9 cellular contexts compared by ENCODE assay signal in genomic region chrX:43973249-43973672, GRCh38. TPM values are rescaled to one million over a fixed set of nuclear protein-coding genes. Genes with fewer than 3 reads are reported as not detected.
DNase-seq lines count a peak whose midpoint lies in the region; FAIRE-seq and TF ChIP-seq lines count a peak whose summit lies in the region.
"Had no signal": no experiment of that assay in that cellular context is flagged by ENCODE, and none has a peak within 500 bp of the region (broad histone marks: within the 10 kb centered on the region; RNA-seq: fewer than 3 reads in every experiment).

Gene NDP (minus strand): TSS chrX:43973390. CDS start chrX:43958645, 14,745 bp downstream.

- H3K27ac Mint-ChIP-seq in endothelial cell (ENCODE audit: unreplicated experiment) (no peak within 1 kb of the TSS), nephron (peak within 1 kb of the TSS; percentile 5 to 62 (median 24))

- H3K4me1 Mint-ChIP-seq in endothelial cell (ENCODE audit: unreplicated experiment) (no peaks in the 10 kb centered on the region), nephron (peaks cover 18% of the 10 kb centered on the region)

- H3K4me3 ChIP-seq in AG09309 (ENCODE audit: control insufficient read depth, low read depth, low read length) (peak within 1 kb of the TSS; percentile 20), MG63 (peak within 1 kb of the TSS; percentile 34)

- no peaks in the 10 kb centered on the region for H3K9me3 ChIP-seq in MG63
- H3K9me3 ChIP-seq: upper lobe of left lung had no signal

- FAIRE-seq in HTR-8/SVneo (lab: Jason Lieb, UNC): no peak

- TF ChIP-seq CTCF in AG09309 (IDR thresholded peaks at IDR 0.05; ENCODE audit: control insufficient read depth, insufficient read depth, low read depth, low read length, missing control alignments) (no peak), endothelial cell (IDR thresholded peaks at IDR 0.05; ENCODE audit: unreplicated experiment) (no peak), nephron (IDR thresholded peaks at IDR 0.05; ENCODE audit: unreplicated experiment in 3 of 3) (no peak)

- no peaks in the 10 kb centered on the region for H3K27me3 ChIP-seq in MG63

- H3K36me3 Mint-ChIP-seq in endothelial cell (ENCODE audit: low read depth, unreplicated experiment): no peaks in the 10 kb centered on the region
- H3K36me3 Mint-ChIP-seq in nephron (ENCODE audit: low read depth): no peaks in the 10 kb centered on the region

- peak within 1 kb of the TSS; percentile 85 for H3K4me3 Mint-ChIP-seq in endothelial cell (ENCODE audit: unreplicated experiment)
- peak within 1 kb of the TSS; percentile 83 to 90 (median 85) for H3K4me3 Mint-ChIP-seq in nephron

- H3K27me3 Mint-ChIP-seq in endothelial cell (ENCODE audit: unreplicated experiment) (peaks cover 1% of the 10 kb centered on the region), nephron (ENCODE audit: low read depth) (peaks cover 30% of the 10 kb centered on the region)

- H3K9me3 Mint-ChIP-seq in endothelial cell (ENCODE audit: unreplicated experiment) (no peaks in the 10 kb centered on the region), nephron (peaks cover 3% of the 10 kb centered on the region)

- DNase-seq in AG09309 (ENCODE audit: low read depth) (no peak), MG63 (peak; percentile 7), endothelial cell (ENCODE audit: low spot score) (no peak), HTR-8/SVneo (ENCODE audit: insufficient read length, low spot score) (no peak), COR-L47 (lab: John Stamatoyannopoulos, UW) (no peak), glomerular visceral epithelial cell (ENCODE audit: extremely low spot score) (no peak)
- no peak for DNase-seq in stimulated activated CD4-positive, alpha-beta T cell treated with anti-CD3 and anti-CD28 coated beads, Interleukin-2, amount 100 ng/mL, for 24 hours

- no peaks in the 10 kb centered on the region for H3K36me3 ChIP-seq in MG63
- H3K36me3 ChIP-seq: upper lobe of left lung had no signal

RNA-seq across cellular contexts. Expression of gene NDP, which starts in this region (rescaled TPM):
- 0.10 and 1.4 TPM in 2 replicates for total RNA-seq in MG63 (2014; rRNA removed; shearing (Covaris generic); ENCODE audit: low replicate concordance)
- total RNA-seq in endothelial cell (ENCODE audit: unreplicated experiment): not detected
- total RNA-seq: upper lobe of left lung had no signal
